ENCODE assay signal across 16 cellular contexts in genomic region chr6:34490390-34491090, GRCh38. TPM values are rescaled to one million over a fixed set of nuclear protein-coding genes. Genes with fewer than 3 reads are reported as not detected.
A peak's percentile ranks its signal among the peaks of the same experiment; 100 is the strongest.
DNase-seq lines count a peak whose midpoint lies in the region; ATAC-seq, FAIRE-seq and TF ChIP-seq lines count a peak whose summit lies in the region.
"Had no signal": no experiment of that assay in that cellular context is flagged by ENCODE, and none has a peak within 500 bp of the region (broad histone marks: within the 10 kb centered on the region; RNA-seq: fewer than 3 reads in every experiment).

No MANE protein-coding gene starts in this region.

- H3K4me3 ChIP-seq in H1 (ENCODE audit: extremely low read depth in 1 of 4, insufficient read depth in 2 of 4, low read depth in 3 of 4, low read length in 4 of 4): no peak overlapping the region
- H3K4me3 ChIP-seq in sigmoid colon: peak overlapping the region in 3 of 4 donors; percentile 5 to 27 (median 21)
- no peak overlapping the region for H3K4me3 ChIP-seq in transverse colon
- H3K4me3 ChIP-seq: SK-N-MC had no signal

- H3K14ac ChIP-seq in H1 (ENCODE audit: insufficient read length): no peak overlapping the region

- DNase-seq in ELF-1 (ENCODE audit: low read depth, low spot score) (peak; percentile 30), NCI-H524 treated with DMSO at 0.1 percent for 48 hours (lab: John Stamatoyannopoulos, UW) (peak; percentile 38), H1 (ENCODE audit: low read depth in 1 of 2, low spot score in 2 of 2) (no peak), sigmoid colon (peak; percentile 38), pons (ENCODE audit: low spot score) (no peak), HT-29 (ENCODE audit: low spot score) (no peak), transverse colon (no peak)
- DNase-seq: activated CD4-positive, alpha-beta T cell treated with anti-CD3 and anti-CD28 coated beads, Interleukin-2, amount 10 ng/mL, durations not matched to agents 24 days and 14 days; effector CD4-positive, alpha-beta T cell; NCI-H2171 treated with DMSO at 0.1 percent for 48 hours had no signal

- no peak overlapping the region for H3K9ac ChIP-seq in H1 (replicated peaks in 1 of 4; ENCODE audit: extremely low read depth in 1 of 4, low read depth in 3 of 4, low read length in 3 of 4)

- 90% methylated on average over 20 of the region's 20 CpGs; no CpG with 5 or more reads in 1 of the 2 experiments for WGBS in H1 (ENCODE audit: extremely low coverage in 1 of 2, insufficient coverage in 1 of 2, insufficient read length in 1 of 2, insufficient replicate concordance in 2 of 2, low coverage in 1 of 2, low lambda C conversion rate in 2 of 2, missing lambda C conversion rate in 1 of 2), 2 experiments
- 79 to 86% methylated on average over 20 of the region's 20 CpGs for WGBS in sigmoid colon, 2 donors
- 78% methylated on average over 20 of the region's 20 CpGs; no CpG with 5 or more reads in 1 of the 2 donors for WGBS in transverse colon (ENCODE audit: low coverage in 1 of 2), 2 donors

- POLR2A ChIA-PET in H1 (lab: Charles Lee; ENCODE audit: partially characterized antibody): interaction anchor here (1.0 to 1.2 kb wide), 2 partner anchors 15 to 25 kb away, joined by 3 read pairs; no protein-coding TSS in a partner anchor

- no peak for ATAC-seq in GM21515 (IDR thresholded peaks at IDR 0.05; ENCODE audit: unreplicated experiment)
- ATAC-seq: activated naive CD4-positive, alpha-beta T cell treated with anti-CD3 and anti-CD28 coated beads, Interleukin-2, amount 50 U/mL, for 72 hours had no signal

- H3K56ac ChIP-seq in H1 (replicated peaks; ENCODE audit: insufficient read length, low read depth, low read length): no peak overlapping the region

- no peak overlapping the region for H4K91ac ChIP-seq in H1 (replicated peaks; ENCODE audit: insufficient read length, low read length)

- no peak for FAIRE-seq in H1 (lab: Jason Lieb, UNC)

- H2BK15ac ChIP-seq in H1 (ENCODE audit: low read length): peak overlapping the region; percentile 92

- 0 out of 4 replicates have a peak, but pooled peaks of 1 of the 3 experiments have one; percentile 2 for TF ChIP-seq CTCF in H1 (IDR thresholded peaks at IDR 0.05; ENCODE audit: control extremely low read depth in 1 of 3, insufficient read depth in 1 of 3, low read depth in 1 of 3, low read length in 3 of 3)
- TF ChIP-seq CTCF in sigmoid colon (IDR thresholded peaks at IDR 0.05): no peak
- TF ChIP-seq CTCF in transverse colon (IDR thresholded peaks at IDR 0.05): no peak

- H4K5ac ChIP-seq in H1 (ENCODE audit: insufficient read length, low read depth, low read length): no peak overlapping the region

- no peak overlapping the region for H3K27ac ChIP-seq in H1 (ENCODE audit: low read depth, low read length)
- H3K27ac ChIP-seq in sigmoid colon: peak overlapping the region in 3 of 4 donors; percentile 6 to 60 (median 57)
- H3K27ac ChIP-seq in transverse colon: peak overlapping the region in 2 of 4 donors; percentile 38 to 51
- H3K27ac ChIP-seq: breast epithelium, SK-N-MC had no signal

- no peaks in the 10 kb centered on the region for H3K79me2 ChIP-seq in H1 (ENCODE audit: control insufficient read depth in 1 of 2, insufficient read depth in 2 of 2, low read length in 2 of 2)

- no peaks in the 10 kb centered on the region for H4K20me1 ChIP-seq in H1 (replicated peaks in 1 of 2; ENCODE audit: control insufficient read depth in 1 of 2, insufficient read depth in 2 of 2, low read length in 2 of 2)

- in situ Hi-C loops in transverse colon (cut with MboI; ENCODE audit: low pct_ligation_motif_present in 1 of 4, low pct_unique_long_range_greater_than_20kb in 1 of 4, low sequenced_read_pairs in 3 of 4): no loop called here

- 0 out of 4 replicates have a peak overlapping the region, but pooled peaks of 1 of the 2 experiments have one; percentile 8 for H3K4me2 ChIP-seq in H1 (ENCODE audit: insufficient read depth in 1 of 2, low read depth in 2 of 2, low read length in 2 of 2)

- H3K4me1 ChIP-seq in H1 (replicated peaks in 1 of 4; ENCODE audit: control insufficient read depth in 3 of 4, insufficient read depth in 4 of 4, low read length in 3 of 4) (peaks cover 0 to 7% (median 0%) of the 10 kb centered on the region in 4 experiments; a peak in 2 of 7 replicates), sigmoid colon (peaks cover 0 to 10% (median 4%) of the 10 kb centered on the region in 4 donors), transverse colon (peaks cover 0 to 4% (median 0%) of the 10 kb centered on the region in 4 donors)
- H3K4me1 ChIP-seq: breast epithelium had no signal

- H2BK12ac ChIP-seq in H1 (ENCODE audit: low read depth, low read length): no peak overlapping the region

- no peaks in the 10 kb centered on the region for H3K23me2 ChIP-seq in H1 (ENCODE audit: low read depth, low read length)

- TF ChIP-seq POLR2A in H1 (IDR thresholded peaks at IDR 0.05; ENCODE audit: control extremely low read depth in 1 of 2, low read depth in 2 of 2, low read length in 2 of 2): no peak
- TF ChIP-seq POLR2A in sigmoid colon (IDR thresholded peaks at IDR 0.05): no peak
- no peak for TF ChIP-seq POLR2A in transverse colon (IDR thresholded peaks at IDR 0.05)

- TF ChIP-seq EP300 in H1 (IDR thresholded peaks at IDR 0.05; ENCODE audit: borderline replicate concordance in 1 of 2, low read depth in 2 of 2, low read length in 2 of 2): no peak
- TF ChIP-seq EP300 in sigmoid colon (IDR thresholded peaks at IDR 0.05): no peak
- no peak for TF ChIP-seq EP300 in transverse colon (IDR thresholded peaks at IDR 0.05; ENCODE audit: low read depth)

- H3K36me3 ChIP-seq in H1 (ENCODE audit: control insufficient read depth in 2 of 4, insufficient read depth in 4 of 4, low read length in 3 of 4) (no peaks in the 10 kb centered on the region), sigmoid colon (no peaks in the 10 kb centered on the region), transverse colon (no peaks in the 10 kb centered on the region)
- H3K36me3 ChIP-seq: breast epithelium had no signal

- H3K4ac ChIP-seq in H1 (replicated peaks; ENCODE audit: insufficient read length, low read depth, low read length): peak overlapping the region; percentile 50

- CTCF ChIA-PET in H1 (lab: Charles Lee; ENCODE audit: partially characterized antibody): interaction anchor here (1.0 kb wide), 1 partner anchor 41 kb away, joined by 3 read pairs; no protein-coding TSS in a partner anchor

- H3K18ac ChIP-seq in H1 (ENCODE audit: extremely low read depth, low read length): peak overlapping the region; percentile 19; the same call in 1 of the 2 replicates

- H3K9me3 ChIP-seq in H1 (ENCODE audit: insufficient read depth in 2 of 2, low read depth in 1 of 2, low read length in 1 of 2): no peaks in the 10 kb centered on the region
- no peaks in the 10 kb centered on the region for H3K9me3 ChIP-seq in sigmoid colon
- H3K9me3 ChIP-seq in transverse colon: no peaks in the 10 kb centered on the region
- H3K9me3 ChIP-seq: breast epithelium had no signal

- no peak overlapping the region for H2AK5ac ChIP-seq in H1 (ENCODE audit: low read depth, low read length)

- no peaks in the 10 kb centered on the region; a peak in 1 of 7 replicates for H3K27me3 ChIP-seq in H1 (replicated peaks in 1 of 4; ENCODE audit: control insufficient read depth in 3 of 4, extremely low read depth in 1 of 4, insufficient read depth in 3 of 4, low read length in 3 of 4)
- H3K27me3 ChIP-seq in sigmoid colon: no peaks in the 10 kb centered on the region
- H3K27me3 ChIP-seq in transverse colon: no peaks in the 10 kb centered on the region
- H3K27me3 ChIP-seq: breast epithelium had no signal

- H2BK20ac ChIP-seq in H1 (ENCODE audit: low read length): 0 out of 2 replicates have a peak overlapping the region, but pooled peaks have one; percentile 18

- H3K23ac ChIP-seq in H1 (ENCODE audit: insufficient read length): no peak overlapping the region

- TF ChIP-seq RAD21 in H1 (IDR thresholded peaks at IDR 0.05 in 1 of 2, conservative IDR thresholded peaks at IDR 0.05 in 1 of 2; ENCODE audit: low read depth in 2 of 2, low read length in 2 of 2): peak in 1 of 2 experiments; percentile 17; a peak in 2 of 4 replicates

- H3K79me1 ChIP-seq in H1 (ENCODE audit: low read depth, low read length): no peaks in the 10 kb centered on the region

- no peak overlapping the region for H2BK120ac ChIP-seq in H1 (replicated peaks; ENCODE audit: low read depth, low read length)

- intact Hi-C loops in sigmoid colon (cut with DNase I): no loop called here
- intact Hi-C loops in transverse colon (cut with DNase I; ENCODE audit: low total_unique reads): no loop called here

- no peak overlapping the region for H2BK5ac ChIP-seq in H1 (ENCODE audit: low read depth, low read length)

- no peak overlapping the region for H4K8ac ChIP-seq in H1 (ENCODE audit: extremely low read depth, insufficient read depth, low read length)

- no peak overlapping the region for H2AFZ ChIP-seq in H1 (ENCODE audit: low read length)

TF ChIP-seq in H1, 55 proteins besides CTCF, POLR2A, EP300 and RAD21 (continues in another document):
- TF ChIP-seq KDM1A (IDR thresholded peaks at IDR 0.05; ENCODE audit: borderline replicate concordance, low read length) (no peak), CEBPB (IDR thresholded peaks at IDR 0.05; ENCODE audit: low read depth, low read length) (no peak), HDAC2 (IDR thresholded peaks at IDR 0.05; ENCODE audit: borderline replicate concordance in 1 of 2, low read depth in 2 of 2, low read length in 2 of 2) (no peak), BRCA1 (IDR thresholded peaks at IDR 0.05; ENCODE audit: low read depth, low read length) (no peak), TBP (IDR thresholded peaks at IDR 0.05; ENCODE audit: low read depth, low read length) (no peak), CHD2 (IDR thresholded peaks at IDR 0.05; ENCODE audit: low read length) (no peak), BACH1 (IDR thresholded peaks at IDR 0.05; ENCODE audit: low read length) (no peak), GABPA (IDR thresholded peaks at IDR 0.05; ENCODE audit: borderline replicate concordance, insufficient read depth, low read length) (no peak), EGR1 (IDR thresholded peaks at IDR 0.05; ENCODE audit: borderline replicate concordance, low read depth, low read length) (no peak), YY1 (IDR thresholded peaks at IDR 0.05; ENCODE audit: low read depth, low read length) (no peak)

RNA-seq across cellular contexts. Expression of gene PACSIN1, which starts 24.7 kb away (rescaled TPM):
- 10.5 and 11.1 TPM in 2 replicates for total RNA-seq in H1 (2021; fragmentation: NEBNext Ultra II Directional; extraction: Animal tissue kit (Norgen Biotek cat#: 25700))
- polyA plus RNA-seq in H1 (2011; rRNA removed) (5.9 and 7.9 TPM in 2 replicates), sigmoid colon (under 1 TPM in 1 of 3 donors, not detected in 2; 0.89 TPM)
- polyA plus RNA-seq in H1 (2011; cell fraction: cytosol; rRNA removed): 5.5 TPM
- polyA plus RNA-seq in H1 (2011; cell fraction: nucleus; rRNA removed): 16.7 TPM
- polyA plus RNA-seq in H1 (2012, experiment 1 of 2): 5.7 to 10.1 TPM (median 8.0 TPM) in 4 replicates
- 5.1 TPM for polyA plus RNA-seq in H1 (2012, experiment 2 of 2)
- polyA plus RNA-seq in H1 (2013, experiment 1 of 2): 5.9 TPM
- polyA plus RNA-seq in H1 (2013, experiment 2 of 2): 6.1 TPM
- polyA minus RNA-seq in H1 (2011; rRNA and poly(A)+ RNA removed): 2.5 and 3.7 TPM in 2 replicates
- 3.4 TPM for polyA minus RNA-seq in H1 (2011; cell fraction: cytosol; rRNA and poly(A)+ RNA removed)
- polyA minus RNA-seq in H1 (2011; cell fraction: nucleus; rRNA and poly(A)+ RNA removed): 2.8 TPM
- total RNA-seq in sigmoid colon (1 to 10 TPM in 1 of 4 donors, under 1 TPM in 3; 0.36 to 1.9 (median 0.59) TPM), transverse colon (1 to 10 TPM in 1 of 4 donors, under 1 TPM in 1, not detected in 2; 0.27 to 1.9 TPM)
- total RNA-seq in HT-29 (2014; rRNA removed; shearing (Covaris generic)): 0.03 and 0.08 TPM in 2 replicates
- total RNA-seq: activated CD4-positive, alpha-beta T cell treated with anti-CD3 and anti-CD28 coated beads, Interleukin-2, amount 10 ng/mL, durations not matched to agents 24 days and 14 days; H4; osteocyte had no signal

Comparison
In these comparisons a context has a peak if more than half of its experiments do, and no peak if none do; other contexts are left out.
1. DNase-seq: peak in ELF-1 (single experiment), NCI-H524 treated with DMSO at 0.1 percent for 48 hours (single experiment) and sigmoid colon (single experiment); none in H1 (0 of 2), pons (single experiment), HT-29 (single experiment) and transverse colon (single experiment).
2. H3K4me3 ChIP-seq: peak in sigmoid colon (3 of 4); none in H1 (0 of 4) and transverse colon (0 of 4).